Comparison of ENCODE assay signal across 9 cellular contexts in genomic region chr17:49342575-49342936, GRCh38. TPM values are rescaled to one million over a fixed set of nuclear protein-coding genes. Genes with fewer than 3 reads are reported as not detected.
DNase-seq lines count a peak whose midpoint lies in the region; ATAC-seq lines count a peak whose summit lies in the region.
"Had no signal": no experiment of that assay in that cellular context is flagged by ENCODE, and none has a peak within 500 bp of the region (broad histone marks: within the 10 kb centered on the region; RNA-seq: fewer than 3 reads in every experiment).

No MANE protein-coding gene starts in this region.

- POLR2A ChIA-PET in activated CD4-positive, alpha-beta T cell treated with anti-CD3 and anti-CD28 coated beads, Interleukin-2, amount 10 ng/mL, durations not matched to agents 7 days and 5 days (lab: Charles Lee): no interaction called here
- POLR2A ChIA-PET in activated CD8-positive, alpha-beta T cell treated with anti-CD3 and anti-CD28 coated beads, Interleukin-2, amount 10 ng/mL, durations not matched to agents 7 days and 5 days (lab: Charles Lee): interaction anchor here (0.6 to 4.5 kb wide), 8 partner anchors 17 to 164 kb away, joined by 3 to 40 read pairs (median 4); partner anchors contain the start of gene ZNF652

- no peaks in the 10 kb centered on the region for H3K9me3 Mint-ChIP-seq in activated CD4-positive, alpha-beta T cell treated with anti-CD3 and anti-CD28 coated beads, Interleukin-2, amount 10 ng/mL, durations not matched to agents 7 days and 5 days
- no peaks in the 10 kb centered on the region for H3K9me3 Mint-ChIP-seq in activated CD8-positive, alpha-beta T cell treated with anti-CD3 and anti-CD28 coated beads, Interleukin-2, amount 10 ng/mL, durations not matched to agents 7 days and 5 days (ENCODE audit: insufficient read depth)
- H3K9me3 Mint-ChIP-seq in stimulated activated effector memory CD8-positive, alpha-beta T cell treated with anti-CD3 and anti-CD28 coated beads, Interleukin-12 subunit alpha, Interleukin-12 subunit beta, amount 100 ng/mL, for 72 hours: no peaks in the 10 kb centered on the region

- CTCF ChIA-PET in activated CD4-positive, alpha-beta T cell treated with anti-CD3 and anti-CD28 coated beads, Interleukin-2, amount 10 ng/mL, durations not matched to agents 7 days and 5 days (lab: Charles Lee): interaction anchor here (0.7 to 2.0 kb wide), 3 partner anchors 16 to 138 kb away, joined by 6 to 7 read pairs (median 6); no protein-coding TSS in a partner anchor
- CTCF ChIA-PET in activated CD8-positive, alpha-beta T cell treated with anti-CD3 and anti-CD28 coated beads, Interleukin-2, amount 10 ng/mL, durations not matched to agents 7 days and 5 days (lab: Charles Lee): interaction anchor here (0.7 to 7.9 kb wide), 11 partner anchors 9 to 394 kb away, joined by 3 to 38 read pairs (median 5); partner anchors contain the start of gene ZNF652

- H3K4me1 Mint-ChIP-seq in activated CD4-positive, alpha-beta T cell treated with anti-CD3 and anti-CD28 coated beads, Interleukin-2, amount 10 ng/mL, durations not matched to agents 7 days and 5 days: peaks cover 64% of the 10 kb centered on the region
- peaks cover 71% of the 10 kb centered on the region for H3K4me1 Mint-ChIP-seq in activated CD8-positive, alpha-beta T cell treated with anti-CD3 and anti-CD28 coated beads, Interleukin-2, amount 10 ng/mL, durations not matched to agents 7 days and 5 days (ENCODE audit: low read depth)
- peaks cover 69% of the 10 kb centered on the region for H3K4me1 Mint-ChIP-seq in stimulated activated effector memory CD8-positive, alpha-beta T cell treated with anti-CD3 and anti-CD28 coated beads, Interleukin-12 subunit alpha, Interleukin-12 subunit beta, amount 100 ng/mL, for 72 hours

- H3K36me3 Mint-ChIP-seq in activated CD4-positive, alpha-beta T cell treated with anti-CD3 and anti-CD28 coated beads, Interleukin-2, amount 10 ng/mL, durations not matched to agents 7 days and 5 days (ENCODE audit: low read depth): peaks cover 21% of the 10 kb centered on the region
- H3K36me3 Mint-ChIP-seq in activated CD8-positive, alpha-beta T cell treated with anti-CD3 and anti-CD28 coated beads, Interleukin-2, amount 10 ng/mL, durations not matched to agents 7 days and 5 days (ENCODE audit: low read depth): peaks cover 30% of the 10 kb centered on the region
- H3K36me3 Mint-ChIP-seq in stimulated activated effector memory CD8-positive, alpha-beta T cell treated with anti-CD3 and anti-CD28 coated beads, Interleukin-12 subunit alpha, Interleukin-12 subunit beta, amount 100 ng/mL, for 72 hours: peaks cover 20% of the 10 kb centered on the region

- peak; percentile 31 for ATAC-seq in HG03095 (IDR thresholded peaks at IDR 0.05; ENCODE audit: unreplicated experiment)
- peak; percentile 45 for ATAC-seq in activated CD8-positive, alpha-beta T cell treated with anti-CD3 and anti-CD28 coated beads, Interleukin-2, amount 10 ng/mL, durations not matched to agents 7 days and 5 days
- peak; percentile 17 for ATAC-seq in stimulated activated effector memory CD8-positive, alpha-beta T cell treated with anti-CD3 and anti-CD28 coated beads, Interleukin-12 subunit alpha, Interleukin-12 subunit beta, amount 100 ng/mL, for 72 hours

- DNase-seq in activated CD4-positive, alpha-beta T cell treated with anti-CD3 and anti-CD28 coated beads, Interleukin-2, amount 10 ng/mL, durations not matched to agents 7 days and 5 days: no peak
- DNase-seq in activated CD4-positive, alpha-beta T cell treated with anti-CD3 and anti-CD28 coated beads for 1 hour: no peak
- DNase-seq in activated CD8-positive, alpha-beta T cell treated with anti-CD3 and anti-CD28 coated beads, Interleukin-2, amount 10 ng/mL, durations not matched to agents 7 days and 5 days: no peak
- no peak for DNase-seq in stimulated activated effector memory CD8-positive, alpha-beta T cell treated with anti-CD3 and anti-CD28 coated beads, Interleukin-12 subunit alpha, Interleukin-12 subunit beta, amount 100 ng/mL, for 72 hours (ENCODE audit: low spot score in 2 of 2)
- DNase-seq in GOT3 (lab: John Stamatoyannopoulos, UW) (no peak), NCI-H128 (lab: John Stamatoyannopoulos, UW; ENCODE audit: unreplicated experiment) (no peak), 8988T (no peak)
- DNase-seq: NCI-H226 had no signal

- peaks cover 5% of the 10 kb centered on the region for H3K27me3 Mint-ChIP-seq in activated CD4-positive, alpha-beta T cell treated with anti-CD3 and anti-CD28 coated beads, Interleukin-2, amount 10 ng/mL, durations not matched to agents 7 days and 5 days
- no peaks in the 10 kb centered on the region for H3K27me3 Mint-ChIP-seq in activated CD8-positive, alpha-beta T cell treated with anti-CD3 and anti-CD28 coated beads, Interleukin-2, amount 10 ng/mL, durations not matched to agents 7 days and 5 days (ENCODE audit: low read depth)

- peak overlapping the region; percentile 52 for H3K4me3 Mint-ChIP-seq in activated CD4-positive, alpha-beta T cell treated with anti-CD3 and anti-CD28 coated beads, Interleukin-2, amount 10 ng/mL, durations not matched to agents 7 days and 5 days
- H3K4me3 Mint-ChIP-seq in activated CD8-positive, alpha-beta T cell treated with anti-CD3 and anti-CD28 coated beads, Interleukin-2, amount 10 ng/mL, durations not matched to agents 7 days and 5 days: peak overlapping the region; percentile 72
- H3K4me3 Mint-ChIP-seq in stimulated activated effector memory CD8-positive, alpha-beta T cell treated with anti-CD3 and anti-CD28 coated beads, Interleukin-12 subunit alpha, Interleukin-12 subunit beta, amount 100 ng/mL, for 72 hours: peak overlapping the region; percentile 77

- H3K27ac Mint-ChIP-seq in activated CD4-positive, alpha-beta T cell treated with anti-CD3 and anti-CD28 coated beads, Interleukin-2, amount 10 ng/mL, durations not matched to agents 7 days and 5 days: peak overlapping the region; percentile 85
- peak overlapping the region; percentile 71 for H3K27ac Mint-ChIP-seq in activated CD8-positive, alpha-beta T cell treated with anti-CD3 and anti-CD28 coated beads, Interleukin-2, amount 10 ng/mL, durations not matched to agents 7 days and 5 days
- H3K27ac Mint-ChIP-seq in stimulated activated effector memory CD8-positive, alpha-beta T cell treated with anti-CD3 and anti-CD28 coated beads, Interleukin-12 subunit alpha, Interleukin-12 subunit beta, amount 100 ng/mL, for 72 hours: peak overlapping the region; percentile 93

RNA-seq across cellular contexts. Expression of gene ZNF652, which starts 19.5 kb away (rescaled TPM):
- total RNA-seq in activated CD4-positive, alpha-beta T cell treated with anti-CD3 and anti-CD28 coated beads, Interleukin-2, amount 10 ng/mL, durations not matched to agents 7 days and 5 days: 10 to 100 TPM; 32.1 to 36.2 TPM
- 10 to 100 TPM; 27.3 to 27.9 TPM for total RNA-seq in activated CD8-positive, alpha-beta T cell treated with anti-CD3 and anti-CD28 coated beads, Interleukin-2, amount 10 ng/mL, durations not matched to agents 7 days and 5 days
